In genomic region chr4:14180983-14181601, GRCh38 we compare ENCODE assay signal across 1 cellular context.
A peak's percentile ranks its signal among the peaks of the same experiment; 100 is the strongest.
TF ChIP-seq lines count a peak whose summit lies in the region.

No MANE protein-coding gene starts in this region.

TF ChIP-seq in A549, 52 proteins besides CTCF, POLR2A, EP300 and RAD21 (continued from another document):
- TF ChIP-seq MAZ (IDR thresholded peaks at IDR 0.05; ENCODE audit: borderline replicate concordance, low read depth, low read length) = no peak
- no peak for TF ChIP-seq SREBF2 (IDR thresholded peaks at IDR 0.05)
- peak; percentile 35; the same call in 1 of the 2 replicates for TF ChIP-seq HOXB13 (CRISPR knock-in tag; IDR thresholded peaks at IDR 0.05; ENCODE audit: low read depth)
- peak; percentile 76 for TF ChIP-seq CEBPB (IDR thresholded peaks at IDR 0.05)
- no peak for TF ChIP-seq POLR2AphosphoS2 (conservative IDR thresholded peaks at IDR 0.05; ENCODE audit: low read length)
- TF ChIP-seq SMC3 (IDR thresholded peaks at IDR 0.05) = peak; percentile 49; the same call in 2 of the 3 replicates
- TF ChIP-seq CHD2 (IDR thresholded peaks at IDR 0.05; ENCODE audit: low read length, partially characterized antibody) = no peak
- no peak; the same call in 1 of the 2 replicates for TF ChIP-seq FOSL2 (IDR thresholded peaks at IDR 0.05)
- TF ChIP-seq FOSL2 (CRISPR knock-in tag; IDR thresholded peaks at IDR 0.05) = peak; percentile 71
- no peak for TF ChIP-seq FOSB (CRISPR knock-in tag; IDR thresholded peaks at IDR 0.05)
- no peak for TF ChIP-seq KDM5A (IDR thresholded peaks at IDR 0.05)
- no peak for TF ChIP-seq HOXB5 (CRISPR knock-in tag; IDR thresholded peaks at IDR 0.05)
- TF ChIP-seq RARB (CRISPR knock-in tag; IDR thresholded peaks at IDR 0.05) = no peak
- TF ChIP-seq CBX2 (IDR thresholded peaks at IDR 0.05; ENCODE audit: borderline replicate concordance, low read depth) = no peak
- peak; percentile 82; the same call in 1 of the 3 replicates for TF ChIP-seq BCL3 (IDR thresholded peaks at IDR 0.05)
- TF ChIP-seq GATA3 (IDR thresholded peaks at IDR 0.05; ENCODE audit: borderline replicate concordance) = peak; percentile 86
- no peak for TF ChIP-seq RNF2 (IDR thresholded peaks at IDR 0.05; ENCODE audit: borderline replicate concordance, low read depth)
- no peak for TF ChIP-seq RCOR1 (IDR thresholded peaks at IDR 0.05; ENCODE audit: low read depth, low read length)
- no peak for TF ChIP-seq TP53 (CRISPR knock-in tag; IDR thresholded peaks at IDR 0.05)
- no peak for TF ChIP-seq HMGXB4 (CRISPR knock-in tag; IDR thresholded peaks at IDR 0.05; ENCODE audit: borderline replicate concordance)
- no peak for TF ChIP-seq CBX8 (IDR thresholded peaks at IDR 0.05)
- peak; percentile 75 to 95; a peak in 4 of 5 replicates for TF ChIP-seq JUN (IDR thresholded peaks at IDR 0.05)
- no peak for TF ChIP-seq ZFP36 (IDR thresholded peaks at IDR 0.05; ENCODE audit: borderline replicate concordance, partially characterized antibody)
- TF ChIP-seq JUNB (IDR thresholded peaks at IDR 0.05) = peak; percentile 92
- TF ChIP-seq PHF8 (IDR thresholded peaks at IDR 0.05; ENCODE audit: borderline replicate concordance, low read depth) = no peak
- no peak for TF ChIP-seq ESRRA (IDR thresholded peaks at IDR 0.05; ENCODE audit: borderline replicate concordance, low read length)
- no peak for TF ChIP-seq FOXS1 (CRISPR knock-in tag; IDR thresholded peaks at IDR 0.05)
- TF ChIP-seq KDM1A (IDR thresholded peaks at IDR 0.05; ENCODE audit: low read depth) = no peak
- no peak for TF ChIP-seq USF2 (IDR thresholded peaks at IDR 0.05)
- no peak for TF ChIP-seq NPAS2 (CRISPR knock-in tag; IDR thresholded peaks at IDR 0.05; ENCODE audit: borderline replicate concordance)
